In genomic region chr6:117548797-117549301, GRCh38 we compare ENCODE assay signal across 8 cellular contexts. TPM values are rescaled to one million over a fixed set of nuclear protein-coding genes. Genes with fewer than 3 reads are reported as not detected.
DNase-seq lines count a peak whose midpoint lies in the region; ATAC-seq lines count a peak whose summit lies in the region.

No MANE protein-coding gene starts in this region.

- CTCF ChIA-PET in activated naive CD4-positive, alpha-beta T cell treated with anti-CD3 and anti-CD28 coated beads, Interleukin-2, amount 10 ng/mL, durations not matched to agents 7 days and 5 days (lab: Charles Lee), result interaction anchor here (1.4 to 11.9 kb wide), 4 partner anchors 12 to 98 kb away, joined by 4 to 105 read pairs (median 34); partner anchors contain the start of gene DCBLD1

- H3K27ac Mint-ChIP-seq in IgD-negative memory B cell, result peak overlapping the region in 1 of 3 donors; percentile 6
- peak overlapping the region; percentile 97 for H3K27ac Mint-ChIP-seq in activated naive CD4-positive, alpha-beta T cell treated with anti-CD3 and anti-CD28 coated beads, Interleukin-2, amount 10 ng/mL, durations not matched to agents 7 days and 5 days

- H3K27me3 ChIP-seq in mononuclear cell (ENCODE audit: insufficient read depth, low read length), result no peaks in the 10 kb centered on the region
- H3K27me3 ChIP-seq in Karpas-422 (ENCODE audit: low read length), result no peaks in the 10 kb centered on the region

- no peaks in the 10 kb centered on the region for H3K36me3 ChIP-seq in Karpas-422 (ENCODE audit: insufficient read depth, low read length)

- H3K79me2 ChIP-seq in Karpas-422 (ENCODE audit: low read length), result no peaks in the 10 kb centered on the region

- no peaks in the 10 kb centered on the region for H3K9me3 Mint-ChIP-seq in IgD-negative memory B cell
- H3K9me3 Mint-ChIP-seq in activated naive CD4-positive, alpha-beta T cell treated with anti-CD3 and anti-CD28 coated beads, Interleukin-2, amount 10 ng/mL, durations not matched to agents 7 days and 5 days, result no peaks in the 10 kb centered on the region

- no peak overlapping the region for H3K27ac ChIP-seq in Karpas-422 (ENCODE audit: low read length)

- DNase-seq in Caki2 (ENCODE audit: low read depth) (peak; percentile 76), T1000 (lab: John Stamatoyannopoulos, UW) (no peak), DMS 273 (lab: John Stamatoyannopoulos, UW; ENCODE audit: unreplicated experiment) (no peak), Karpas-422 (no peak)
- peak; percentile 49 for DNase-seq in activated naive CD4-positive, alpha-beta T cell treated with anti-CD3 and anti-CD28 coated beads, Interleukin-2, amount 10 ng/mL, durations not matched to agents 7 days and 5 days

- no peaks in the 10 kb centered on the region for H3K9me3 ChIP-seq in mononuclear cell (ENCODE audit: low read depth, low read length)
- H3K9me3 ChIP-seq in Karpas-422 (ENCODE audit: low read length), result no peaks in the 10 kb centered on the region

- peak overlapping the region in 3 of 4 donors; percentile 18 to 77 (median 73) for H3K4me3 Mint-ChIP-seq in IgD-negative memory B cell
- H3K4me3 Mint-ChIP-seq in activated naive CD4-positive, alpha-beta T cell treated with anti-CD3 and anti-CD28 coated beads, Interleukin-2, amount 10 ng/mL, durations not matched to agents 7 days and 5 days, result peak overlapping the region; percentile 74

- H4K20me1 ChIP-seq in Karpas-422 (ENCODE audit: insufficient read depth, low read depth, low read length), result no peaks in the 10 kb centered on the region

- H3K4me2 ChIP-seq in Karpas-422 (ENCODE audit: low read depth, low read length, poor library complexity, severe bottlenecking), result no peak overlapping the region

- H3K4me3 ChIP-seq in mononuclear cell (ENCODE audit: low read length), result peak overlapping the region; percentile 36
- H3K4me3 ChIP-seq in Karpas-422 (ENCODE audit: low read length), result no peak overlapping the region

- no peak overlapping the region for H2AFZ ChIP-seq in Karpas-422 (ENCODE audit: low read length)

- peaks cover 2% of the 10 kb centered on the region for H3K27me3 Mint-ChIP-seq in IgD-negative memory B cell
- H3K27me3 Mint-ChIP-seq in activated naive CD4-positive, alpha-beta T cell treated with anti-CD3 and anti-CD28 coated beads, Interleukin-2, amount 10 ng/mL, durations not matched to agents 7 days and 5 days, result peaks cover 9% of the 10 kb centered on the region

- H3K4me1 ChIP-seq in mononuclear cell (ENCODE audit: insufficient read depth, low read length) (peaks cover 29% of the 10 kb centered on the region), Karpas-422 (ENCODE audit: low read length) (no peaks in the 10 kb centered on the region)

- H3K9me2 ChIP-seq in Karpas-422 (replicated peaks; ENCODE audit: insufficient read depth, low read length), result no peaks in the 10 kb centered on the region

- in situ Hi-C loops in Caki2 (cut with HindIII; ENCODE audit: low pct_unique_long_range_greater_than_20kb, low sequenced_read_pairs), result no loop called here

- H3K36me3 Mint-ChIP-seq in IgD-negative memory B cell, result no peaks in the 10 kb centered on the region
- H3K36me3 Mint-ChIP-seq in activated naive CD4-positive, alpha-beta T cell treated with anti-CD3 and anti-CD28 coated beads, Interleukin-2, amount 10 ng/mL, durations not matched to agents 7 days and 5 days, result peaks cover 10% of the 10 kb centered on the region

- H3K9ac ChIP-seq in Karpas-422 (ENCODE audit: low read length), result no peak overlapping the region

- H3K4me1 Mint-ChIP-seq in IgD-negative memory B cell, result peaks cover 0 to 8% (median 5%) of the 10 kb centered on the region in 3 donors
- peaks cover 44% of the 10 kb centered on the region for H3K4me1 Mint-ChIP-seq in activated naive CD4-positive, alpha-beta T cell treated with anti-CD3 and anti-CD28 coated beads, Interleukin-2, amount 10 ng/mL, durations not matched to agents 7 days and 5 days

- no peak for ATAC-seq in GM18511 (IDR thresholded peaks at IDR 0.05; ENCODE audit: unreplicated experiment)

RNA-seq across cellular contexts. Expression of gene GOPC, which starts 53.5 kb away (rescaled TPM):
- total RNA-seq in Caki2 (2014; rRNA removed; shearing (Covaris generic); ENCODE audit: low replicate concordance), result 8.0 and 8.2 TPM in 2 replicates
- polyA plus RNA-seq in IgD-negative memory B cell, result 12.3 TPM
- total RNA-seq in mononuclear cell, result 8.6 TPM
- total RNA-seq in Karpas-422 (2014; rRNA removed; shearing (Covaris generic); ENCODE audit: low replicate concordance), result 31.5 and 36.4 TPM in 2 replicates

Comparison
In these comparisons a context has a peak if more than half of its experiments do, and no peak if none do; other contexts are left out.
1. DNase-seq: peak in Caki2 (single experiment) and activated naive CD4-positive, alpha-beta T cell treated with anti-CD3 and anti-CD28 coated beads, Interleukin-2, amount 10 ng/mL, durations not matched to agents 7 days and 5 days (single experiment); none in T1000 (single experiment), DMS 273 (single experiment) and Karpas-422 (single experiment).